ENCODE assay signal across 1 cellular context in genomic region chr11:34644669-34645406, GRCh38.
TF ChIP-seq lines count a peak whose summit lies in the region.

No MANE protein-coding gene starts in this region.

TF ChIP-seq in IMR-90, 13 proteins besides CTCF, POLR2A, EP300 and RAD21 (continued from another document):
- TF ChIP-seq ELK1 (IDR thresholded peaks at IDR 0.05; ENCODE audit: borderline replicate concordance, low read depth, low read length), result no peak
- TF ChIP-seq CHD1 (IDR thresholded peaks at IDR 0.05; ENCODE audit: low read depth, low read length), result no peak
- TF ChIP-seq RCOR1 (IDR thresholded peaks at IDR 0.05; ENCODE audit: insufficient replicate concordance, low read length), result no peak
- peak; percentile 94 for TF ChIP-seq BHLHE40 (IDR thresholded peaks at IDR 0.05; ENCODE audit: low read depth, low read length)
- TF ChIP-seq MAFK (IDR thresholded peaks at IDR 0.05; ENCODE audit: low read depth, low read length), result no peak
